Comparison of ENCODE assay signal across 8 cellular contexts in the genomic region with DNA sequence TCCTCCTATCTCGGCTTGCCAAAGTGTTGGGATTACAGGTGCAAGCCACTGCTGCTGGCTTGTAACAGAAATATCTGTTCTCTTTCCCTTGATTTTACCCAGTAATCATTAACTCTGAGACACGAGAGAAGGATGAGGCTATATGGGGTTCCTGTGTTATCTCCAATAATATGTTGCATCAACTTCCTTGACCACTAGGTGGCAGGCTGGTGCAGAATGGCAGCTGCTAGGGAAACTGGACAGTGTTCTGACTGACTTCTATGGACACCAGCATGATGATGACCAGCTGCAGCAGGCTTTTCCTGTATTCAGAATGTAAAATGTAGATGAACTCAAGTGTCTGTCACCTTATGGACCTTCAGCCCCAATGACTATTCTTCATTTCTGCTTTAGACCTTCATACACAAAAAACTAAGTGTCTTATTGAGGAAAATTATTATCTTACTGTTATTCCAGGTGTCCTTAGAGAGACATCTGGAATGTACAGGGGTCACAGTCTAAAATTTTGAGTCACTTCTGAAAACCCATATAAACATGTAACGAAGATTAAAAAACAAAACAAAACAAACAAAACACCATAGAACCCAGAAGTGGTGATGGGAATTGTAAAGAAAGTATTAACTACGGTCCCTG. TPM values are rescaled to one million over a fixed set of nuclear protein-coding genes. Genes with fewer than 3 reads are reported as not detected.
DNase-seq lines count a peak whose midpoint lies in the region; ATAC-seq, FAIRE-seq and TF ChIP-seq lines count a peak whose summit lies in the region.

No MANE protein-coding gene starts in this region.

- H3K9me3 Mint-ChIP-seq in activated T-helper 2 cell treated with anti-CD3 and anti-CD28 coated beads, Interferon-gamma antibody, Interleukin-2, Interleukin-4, amounts not matched to agents 10 μg/mL and 5 μg/mL and 100 μg/mL, durations not matched to agents 14 hours and 24 hours and 36 hours, result no peaks in the 10 kb centered on the region

- H3K9me3 ChIP-seq in RWPE2 (ENCODE audit: severe bottlenecking) (no peaks in the 10 kb centered on the region), pancreas (no peaks in the 10 kb centered on the region), uterus (no peaks in the 10 kb centered on the region)

- H3K4me1 ChIP-seq in RWPE2 (ENCODE audit: insufficient read depth, poor library complexity, severe bottlenecking) (peaks cover 11% of the 10 kb centered on the region), pancreas (no peaks in the 10 kb centered on the region), uterus (no peaks in the 10 kb centered on the region)

- no peaks in the 10 kb centered on the region for H3K36me3 Mint-ChIP-seq in activated T-helper 2 cell treated with anti-CD3 and anti-CD28 coated beads, Interferon-gamma antibody, Interleukin-2, Interleukin-4, amounts not matched to agents 10 μg/mL and 5 μg/mL and 100 μg/mL, durations not matched to agents 14 hours and 24 hours and 36 hours (ENCODE audit: low read depth)

- DNase-seq in EH (ENCODE audit: low read depth) (peak; percentile 82), HT1080 (ENCODE audit: low read depth) (peak; percentile 78), RWPE2 (ENCODE audit: low spot score) (no peak), foreskin melanocyte (peak; percentile 74), pancreas (peak in 5 of 6 donors; percentile 47 to 76 (median 62)), uterus (peak; percentile 68 to 83)
- peak; percentile 58 for DNase-seq in activated T-helper 2 cell treated with anti-CD3 and anti-CD28 coated beads, Interferon-gamma antibody, Interleukin-2, Interleukin-4, amounts not matched to agents 10 μg/mL and 5 μg/mL and 100 μg/mL, durations not matched to agents 14 hours and 24 hours and 36 hours (ENCODE audit: low spot score)

- H3K27ac ChIP-seq in RWPE2 (ENCODE audit: poor library complexity, severe bottlenecking) (peak overlapping the region; percentile 6), pancreas (no peak overlapping the region), uterus (no peak overlapping the region)

- TF ChIP-seq CTCF in RWPE2 (IDR thresholded peaks at IDR 0.05; ENCODE audit: poor library complexity, severe bottlenecking) (peak; percentile 96), pancreas (IDR thresholded peaks at IDR 0.05) (peak; percentile 77 to 87 (median 82)), uterus (IDR thresholded peaks at IDR 0.05) (peak; percentile 81 to 89 (median 86))

- peaks cover 6% of the 10 kb centered on the region for H3K4me1 Mint-ChIP-seq in activated T-helper 2 cell treated with anti-CD3 and anti-CD28 coated beads, Interferon-gamma antibody, Interleukin-2, Interleukin-4, amounts not matched to agents 10 μg/mL and 5 μg/mL and 100 μg/mL, durations not matched to agents 14 hours and 24 hours and 36 hours (ENCODE audit: low read depth)

- H3K27ac Mint-ChIP-seq in activated T-helper 2 cell treated with anti-CD3 and anti-CD28 coated beads, Interferon-gamma antibody, Interleukin-2, Interleukin-4, amounts not matched to agents 10 μg/mL and 5 μg/mL and 100 μg/mL, durations not matched to agents 14 hours and 24 hours and 36 hours, result no peak overlapping the region

- peaks cover 6% of the 10 kb centered on the region for H3K27me3 Mint-ChIP-seq in activated T-helper 2 cell treated with anti-CD3 and anti-CD28 coated beads, Interferon-gamma antibody, Interleukin-2, Interleukin-4, amounts not matched to agents 10 μg/mL and 5 μg/mL and 100 μg/mL, durations not matched to agents 14 hours and 24 hours and 36 hours (ENCODE audit: low read depth)

- no peak overlapping the region for H3K4me3 ChIP-seq in RWPE2 (ENCODE audit: severe bottlenecking)
- H3K4me3 ChIP-seq in pancreas, result no peak overlapping the region
- no peak overlapping the region for H3K4me3 ChIP-seq in uterus

- intact Hi-C loops in activated T-helper 2 cell treated with anti-CD3 and anti-CD28 coated beads, Interferon-gamma antibody, Interleukin-2, Interleukin-4, amounts not matched to agents 10 μg/mL and 5 μg/mL and 100 μg/mL, durations not matched to agents 14 hours and 24 hours and 36 hours (cut with micrococcal nuclease), result loop anchor here (1.0 to 2.0 kb wide), 2 partner anchors 19 to 58 kb away; no protein-coding TSS in a partner anchor
- intact Hi-C loops in pancreas (cut with DNase I) (no loop called here), uterus (cut with DNase I; ENCODE audit: low total_unique reads) (loop anchor here (5.0 kb wide), 1 partner anchor 57 kb away; no protein-coding TSS in a partner anchor)

- ATAC-seq in GM21447 (IDR thresholded peaks at IDR 0.05; ENCODE audit: unreplicated experiment) (peak; percentile 94), RWPE2 (ENCODE audit: low read depth) (peak; percentile 84), pancreas (peak; percentile 84 to 99 (median 94))

- no peak overlapping the region for H3K4me3 Mint-ChIP-seq in activated T-helper 2 cell treated with anti-CD3 and anti-CD28 coated beads, Interferon-gamma antibody, Interleukin-2, Interleukin-4, amounts not matched to agents 10 μg/mL and 5 μg/mL and 100 μg/mL, durations not matched to agents 14 hours and 24 hours and 36 hours (ENCODE audit: low read depth)

- TF ChIP-seq POLR2A in uterus (IDR thresholded peaks at IDR 0.05), result no peak

- 30 to 37% methylated on average over 4 of the region's 4 CpGs for WGBS in pancreas, 2 donors

- H3K27me3 ChIP-seq in RWPE2 (ENCODE audit: insufficient read depth, poor library complexity, severe bottlenecking) (no peaks in the 10 kb centered on the region), pancreas (no peaks in the 10 kb centered on the region), uterus (no peaks in the 10 kb centered on the region)

- no peak for FAIRE-seq in pancreas (lab: Jason Lieb, UNC)

- H3K36me3 ChIP-seq in RWPE2 (ENCODE audit: low read depth), result no peaks in the 10 kb centered on the region
- no peaks in the 10 kb centered on the region for H3K36me3 ChIP-seq in pancreas
- H3K36me3 ChIP-seq in uterus, result no peaks in the 10 kb centered on the region

RNA-seq across cellular contexts. Expression of gene CD109, which starts 20.4 kb away (rescaled TPM):
- 19.0 and 22.7 TPM in 2 replicates for total RNA-seq in HT1080 (2014; rRNA removed; shearing (Covaris generic))
- polyA plus RNA-seq in HT1080 (2015; cell fraction: cytosol; rRNA removed), result 14.7 and 22.0 TPM in 2 replicates
- polyA plus RNA-seq in HT1080 (2015; cell fraction: nucleus; rRNA removed), result 141 and 142 TPM in 2 replicates
- total RNA-seq in activated T-helper 2 cell treated with anti-CD3 and anti-CD28 coated beads, Interferon-gamma antibody, Interleukin-2, Interleukin-4, amounts not matched to agents 10 μg/mL and 5 μg/mL and 100 μg/mL, durations not matched to agents 14 hours and 24 hours and 36 hours, result 24.4 and 26.1 TPM in 2 replicates
- total RNA-seq in pancreas (1 to 10 TPM in 3 of 6 donors, under 1 TPM in 3; 0.24 to 2.6 (median 0.99) TPM), uterus (10 to 100 TPM; 26.6 to 59.0 (median 36.8) TPM)
- polyA plus RNA-seq in pancreas, result under 1 TPM; 0.23 to 0.26 TPM

RNA-seq across cellular contexts. Expression of gene SLC17A5, which starts 21.8 kb away (rescaled TPM):
- 9.1 and 11.2 TPM in 2 replicates for total RNA-seq in HT1080 (2014; rRNA removed; shearing (Covaris generic))
- polyA plus RNA-seq in HT1080 (2015; cell fraction: cytosol; rRNA removed), result 8.9 and 10.0 TPM in 2 replicates
- polyA plus RNA-seq in HT1080 (2015; cell fraction: nucleus; rRNA removed), result 6.0 and 6.8 TPM in 2 replicates
- total RNA-seq in activated T-helper 2 cell treated with anti-CD3 and anti-CD28 coated beads, Interferon-gamma antibody, Interleukin-2, Interleukin-4, amounts not matched to agents 10 μg/mL and 5 μg/mL and 100 μg/mL, durations not matched to agents 14 hours and 24 hours and 36 hours, result 5.8 and 6.7 TPM in 2 replicates
- 10 to 100 TPM in 1 of 6 donors, 1 to 10 TPM in 5; 4.0 to 11.0 (median 5.4) TPM for total RNA-seq in pancreas
- 1 to 10 TPM; 2.4 to 7.8 TPM for polyA plus RNA-seq in pancreas
- 10 to 100 TPM in 2 of 4 donors, 1 to 10 TPM in 2; 3.6 to 27.4 (median 11.6) TPM for total RNA-seq in uterus

Comparison
In these comparisons a context has a peak if more than half of its experiments do, and no peak if none do; other contexts are left out.
1. intact Hi-C loops: an anchor here in activated T-helper 2 cell treated with anti-CD3 and anti-CD28 coated beads, Interferon-gamma antibody, Interleukin-2, Interleukin-4, amounts not matched to agents 10 μg/mL and 5 μg/mL and 100 μg/mL, durations not matched to agents 14 hours and 24 hours and 36 hours (1.0 to 2.0 kb wide) and uterus (5.0 kb wide); none called in pancreas.